In genomic region chr6:15879372-15880261, GRCh38 we compare ENCODE assay signal across 9 cellular contexts.
DNase-seq lines count a peak whose midpoint lies in the region; ATAC-seq and TF ChIP-seq lines count a peak whose summit lies in the region.
"Had no signal": no experiment of that assay in that cellular context is flagged by ENCODE, and none has a peak within 500 bp of the region (broad histone marks: within the 10 kb centered on the region; RNA-seq: fewer than 3 reads in every experiment).

No MANE protein-coding gene starts in this region.

- 23 to 29% (median 24%) methylated on average over 12 of the region's 12 CpGs for WGBS in heart left ventricle, 4 donors

- intact Hi-C loops in heart left ventricle (cut with DNase I) = loop anchor here in 1 of 10 donors (5.0 kb wide), 1 partner anchor 253 kb away; no protein-coding TSS in a partner anchor

- H3K36me3 ChIP-seq in heart left ventricle = no peaks in the 10 kb centered on the region
- H3K36me3 ChIP-seq: thoracic aorta had no signal

- TF ChIP-seq CTCF in heart left ventricle (IDR thresholded peaks at IDR 0.05) = no peak

- TF ChIP-seq POLR2A in heart left ventricle (IDR thresholded peaks at IDR 0.05) = no peak

- ATAC-seq in GM18861 (IDR thresholded peaks at IDR 0.05; ENCODE audit: unreplicated experiment) = peak; percentile 65
- ATAC-seq in HG02981 (IDR thresholded peaks at IDR 0.05; ENCODE audit: unreplicated experiment) = peak; percentile 76
- ATAC-seq in heart left ventricle = peak; percentile 44 to 89 (median 82)

- peak overlapping the region; percentile 93 for H3K27ac Mint-ChIP-seq in activated T-cell treated with anti-CD3 and anti-CD28 coated beads, Interleukin-2, amount 50 U/mL, for 24 hours

- H3K4me3 Mint-ChIP-seq in activated T-cell treated with anti-CD3 and anti-CD28 coated beads, Interleukin-2, amount 50 U/mL, for 24 hours = peak overlapping the region; percentile 19

- H3K36me3 Mint-ChIP-seq in activated T-cell treated with anti-CD3 and anti-CD28 coated beads, Interleukin-2, amount 50 U/mL, for 24 hours (ENCODE audit: low read depth) = no peaks in the 10 kb centered on the region

- H3K4me1 Mint-ChIP-seq in activated T-cell treated with anti-CD3 and anti-CD28 coated beads, Interleukin-2, amount 50 U/mL, for 24 hours (ENCODE audit: low read depth) = peaks cover 44% of the 10 kb centered on the region

- H3K27me3 ChIP-seq in heart left ventricle = no peaks in the 10 kb centered on the region

- peaks cover 0 to 44% (median 10%) of the 10 kb centered on the region in 12 donors for H3K4me1 ChIP-seq in heart left ventricle

- H3K27me3 Mint-ChIP-seq in activated T-cell treated with anti-CD3 and anti-CD28 coated beads, Interleukin-2, amount 50 U/mL, for 24 hours = no peaks in the 10 kb centered on the region

- no peak overlapping the region for H3K4me3 ChIP-seq in heart left ventricle
- H3K4me3 ChIP-seq: thoracic aorta had no signal

- no peaks in the 10 kb centered on the region for H3K9me3 Mint-ChIP-seq in activated T-cell treated with anti-CD3 and anti-CD28 coated beads, Interleukin-2, amount 50 U/mL, for 24 hours

- H3K9me3 ChIP-seq in heart left ventricle = no peaks in the 10 kb centered on the region
- H3K9me3 ChIP-seq: thoracic aorta had no signal

- DNase-seq in NCI-H748 treated with DMSO at 0.1 percent for 48 hours (lab: John Stamatoyannopoulos, UW) (peak; percentile 80), heart left ventricle (peak; percentile 68 to 87 (median 81)), retina (no peak), NCI-H226 (no peak)
- peak; percentile 71 for DNase-seq in activated T-cell treated with anti-CD3 and anti-CD28 coated beads, Interleukin-2, amount 50 U/mL, for 24 hours
- DNase-seq in stimulated activated CD8-positive, alpha-beta memory T cell treated with anti-CD3 and anti-CD28 coated beads, Interleukin-12 subunit alpha, Interleukin-12 subunit beta, amount 100 ng/mL, for 24 hours (ENCODE audit: extremely low read depth) = peak; percentile 20

- peak overlapping the region in 6 of 12 donors; percentile 31 to 72 (median 64) for H3K27ac ChIP-seq in heart left ventricle
- H3K27ac ChIP-seq: thoracic aorta had no signal

Comparison
In these comparisons a context has a peak if more than half of its experiments do, and no peak if none do; other contexts are left out.
1. DNase-seq: peak in NCI-H748 treated with DMSO at 0.1 percent for 48 hours (single experiment), activated T-cell treated with anti-CD3 and anti-CD28 coated beads, Interleukin-2, amount 50 U/mL, for 24 hours (single experiment), heart left ventricle (5 of 5) and stimulated activated CD8-positive, alpha-beta memory T cell treated with anti-CD3 and anti-CD28 coated beads, Interleukin-12 subunit alpha, Interleukin-12 subunit beta, amount 100 ng/mL, for 24 hours (single experiment); none in retina (single experiment) and NCI-H226 (single experiment).
2. Peak in every context shown above with its lines, with median percentiles within 50 percentile points of each other: ATAC-seq.